16 cellular contexts compared by ENCODE assay signal in genomic region chr6:125853740-125854139, GRCh38.
DNase-seq lines count a peak whose midpoint lies in the region; ATAC-seq lines count a peak whose summit lies in the region.
"Had no signal": no experiment of that assay in that cellular context is flagged by ENCODE, and none has a peak within 500 bp of the region (broad histone marks: within the 10 kb centered on the region; RNA-seq: fewer than 3 reads in every experiment).

No MANE protein-coding gene starts in this region.

- peaks cover 23% of the 10 kb centered on the region for H3K36me3 ChIP-seq in adipocyte (ENCODE audit: control insufficient read depth, insufficient read depth, low read length, severe bottlenecking)
- H3K36me3 ChIP-seq: HAP-1 had no signal

- ATAC-seq in left lobe of liver (peak; percentile 23), GM19035 (IDR thresholded peaks at IDR 0.05; ENCODE audit: unreplicated experiment) (no peak)

- H3K4me3 ChIP-seq in adipocyte (ENCODE audit: low read length): no peak overlapping the region
- H3K4me3 ChIP-seq: HAP-1 had no signal

- DNase-seq in NCI-H146 (lab: John Stamatoyannopoulos, UW): peak; percentile 90
- DNase-seq in NCI-H2029 (lab: John Stamatoyannopoulos, UW): peak; percentile 76
- DNase-seq in adipocyte (ENCODE audit: low read depth): peak; percentile 28
- DNase-seq in left lobe of liver (ENCODE audit: low spot score): no peak
- no peak for DNase-seq in NOMO-1 (lab: John Stamatoyannopoulos, UW; ENCODE audit: unreplicated experiment in 2 of 2)
- DNase-seq in activated CD8-positive, alpha-beta memory T cell treated with anti-CD3 and anti-CD28 coated beads, Interleukin-2, amount 50 U/mL, for 48 hours: no peak
- DNase-seq: ACHN, IMR-90, NCI-H1417 treated with DMSO at 0.1 percent for 48 hours, NCI-H2081, NCI-H526, RPMI8226, SHP77 treated with DMSO at 0.1 percent for 48 hours, SK-N-SH had no signal

- no peaks in the 10 kb centered on the region for H3K4me1 ChIP-seq in adipocyte (ENCODE audit: control insufficient read depth, insufficient read depth, low read length)

- no peaks in the 10 kb centered on the region for H3K27me3 ChIP-seq in adipocyte (replicated peaks; ENCODE audit: control insufficient read depth, insufficient read depth, low read length)

- H3K9ac ChIP-seq in adipocyte (ENCODE audit: low read length): no peak overlapping the region
- H3K9ac ChIP-seq: SK-N-SH had no signal

- H3K9me3 ChIP-seq in adipocyte (ENCODE audit: control insufficient read depth, low read length): no peaks in the 10 kb centered on the region
- H3K9me3 ChIP-seq: HAP-1, SK-N-SH had no signal

Comparison
In these comparisons a context has a peak if more than half of its experiments do, and no peak if none do; other contexts are left out.
1. DNase-seq: peak in NCI-H146 (single experiment), NCI-H2029 (single experiment) and adipocyte (single experiment); none in left lobe of liver (single experiment), NOMO-1 (0 of 2) and activated CD8-positive, alpha-beta memory T cell treated with anti-CD3 and anti-CD28 coated beads, Interleukin-2, amount 50 U/mL, for 48 hours (single experiment).